In the genomic region with DNA sequence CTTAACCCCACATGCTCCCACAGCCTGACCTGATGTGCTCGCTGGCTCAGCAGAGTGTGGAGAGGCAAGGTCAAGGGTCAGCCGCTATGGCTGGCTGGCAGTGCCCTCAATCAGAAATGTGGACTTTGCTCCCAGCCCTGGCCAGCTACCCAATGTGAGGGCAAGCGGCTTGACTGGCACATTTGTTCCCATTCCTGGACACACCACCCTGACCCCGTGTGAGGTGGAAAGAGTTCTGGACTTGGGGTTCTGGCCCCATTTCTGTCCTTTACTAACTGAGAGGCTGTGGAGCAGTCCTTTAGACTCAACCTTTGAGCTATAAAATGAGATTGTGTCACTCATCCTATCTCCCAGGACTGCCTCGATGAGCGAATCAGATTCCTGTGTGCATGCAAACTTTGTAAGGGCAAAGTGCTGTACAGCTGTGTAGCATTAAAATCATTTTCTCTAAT, we compare ENCODE assay signal across 28 cellular contexts. TPM values are rescaled to one million over a fixed set of nuclear protein-coding genes. Genes with fewer than 3 reads are reported as not detected.
"Had no signal": no experiment of that assay in that cellular context is flagged by ENCODE, and none has a peak within 500 bp of the region (broad histone marks: within the 10 kb centered on the region; RNA-seq: fewer than 3 reads in every experiment).

No MANE protein-coding gene starts in this region.

- H3K27me3 ChIP-seq: adrenal gland, ascending aorta, breast epithelium, sigmoid colon, upper lobe of left lung had no signal

- H3K4me3 ChIP-seq: adrenal gland, ascending aorta, breast epithelium, lower lobe of right lung, sigmoid colon, thoracic aorta, upper lobe of left lung had no signal

- ATAC-seq: esophagus mucosa, lower lobe of right lung, T-cell had no signal

- DNase-seq: activated CD4-positive, alpha-beta T cell treated with anti-CD3 and anti-CD28 coated beads, Interleukin-2, amount 50 U/mL, for 1 hour; activated CD4-positive, CD25-positive, alpha-beta regulatory T cell treated with anti-CD3 and anti-CD28 coated beads, Interleukin-2, amount 50 U/mL, for 72 hours; activated CD8-positive, alpha-beta memory T cell treated with anti-CD3 and anti-CD28 coated beads, Interleukin-2, amount 50 U/mL, for 4 hours; activated naive CD4-positive, alpha-beta T cell; activated T-cell treated with anti-CD3 and anti-CD28 coated beads, Interleukin-2, amount 50 U/mL, for 24 hours; adrenal gland; effector memory CD4-positive, alpha-beta T cell; foreskin melanocyte; glutamatergic neuron; hippocampal formation; kidney glomerular epithelial cell; lower lobe of right lung; mesendoderm; nucleus accumbens; sigmoid colon; stimulated activated CD4-positive, alpha-beta T cell treated with anti-CD3 and anti-CD28 coated beads, Interleukin-4, amount 100 ng/mL, for 1 hour; stimulated activated naive CD4-positive, alpha-beta T cell; T-cell; upper lobe of left lung; WERI-Rb-1 had no signal

- FAIRE-seq: colon, TTC549 had no signal

- H3K36me3 ChIP-seq: breast epithelium, WERI-Rb-1 had no signal

- H3K27ac ChIP-seq: adrenal gland, ascending aorta, breast epithelium, lower lobe of right lung, sigmoid colon, thoracic aorta, upper lobe of left lung, WERI-Rb-1 had no signal

- H3K9me3 ChIP-seq: adrenal gland, ascending aorta, breast epithelium, lower lobe of right lung, sigmoid colon, thoracic aorta, upper lobe of left lung had no signal

- H3K4me1 ChIP-seq: adrenal gland, ascending aorta, breast epithelium, lower lobe of right lung, upper lobe of left lung had no signal

RNA-seq across cellular contexts. Expression of a gene that starts 51.4 kb away (rescaled TPM):
- total RNA-seq: activated T-helper 2 cell treated with anti-CD3 and anti-CD28 coated beads, Interferon-gamma antibody, Interleukin-2, Interleukin-4, amounts not matched to agents 10 μg/mL and 5 μg/mL and 100 μg/mL, durations not matched to agents 14 hours and 24 hours and 36 hours; ascending aorta; dermis microvascular lymphatic vessel endothelial cell; esophagus mucosa; lower lobe of right lung; thoracic aorta had no signal
